Comparison of ENCODE assay signal across 8 cellular contexts in genomic region chr12:67649165-67650126, GRCh38. TPM values are rescaled to one million over a fixed set of nuclear protein-coding genes. Genes with fewer than 3 reads are reported as not detected.
DNase-seq lines count a peak whose midpoint lies in the region; ATAC-seq, FAIRE-seq and TF ChIP-seq lines count a peak whose summit lies in the region.

No MANE protein-coding gene starts in this region.

- H2BK15ac ChIP-seq in H1 (ENCODE audit: low read length): no peak overlapping the region

- DNase-seq in COR-L47 (lab: John Stamatoyannopoulos, UW): peak; percentile 47
- DNase-seq in HK-2 (ENCODE audit: unreplicated experiment): peak; percentile 28
- peak; percentile 20 to 21 for DNase-seq in activated CD4-positive, alpha-beta T cell treated with anti-CD3 and anti-CD28 coated beads, Interleukin-2, amount 50 U/mL, for 4 hours
- DNase-seq in H1 (ENCODE audit: low read depth in 1 of 2, low spot score in 2 of 2): peak in 1 of 2 experiments; percentile 50
- no peak for DNase-seq in NCI-H1436 treated with DMSO at 0.1 percent for 48 hours (lab: John Stamatoyannopoulos, UW)

- peak in 1 of 2 experiments; percentile 57; a peak in 1 of 3 replicates for TF ChIP-seq POLR2A in H1 (IDR thresholded peaks at IDR 0.05; ENCODE audit: control extremely low read depth in 1 of 2, low read depth in 2 of 2, low read length in 2 of 2)

- peak overlapping the region; percentile 60 for H3K18ac ChIP-seq in H1 (ENCODE audit: extremely low read depth, low read length)

- peak overlapping the region; percentile 79 to 99 (median 92) for H3K4me3 ChIP-seq in H1 (ENCODE audit: extremely low read depth in 1 of 4, insufficient read depth in 2 of 4, low read depth in 3 of 4, low read length in 4 of 4)
- H3K4me3 ChIP-seq in mucosa of stomach (ENCODE audit: low read length): peak overlapping the region; percentile 58

- peak overlapping the region; percentile 85 to 93 for H3K4me2 ChIP-seq in H1 (ENCODE audit: insufficient read depth in 1 of 2, low read depth in 2 of 2, low read length in 2 of 2)

- H3K23ac ChIP-seq in H1 (ENCODE audit: insufficient read length): no peak overlapping the region

- CTCF ChIA-PET in H1 (lab: Charles Lee; ENCODE audit: partially characterized antibody): interaction anchor here (1.5 to 2.2 kb wide), 2 partner anchors 293 kb away, joined by 4 to 8 read pairs; no protein-coding TSS in a partner anchor

- peak overlapping the region; percentile 24; the same call in 1 of the 2 replicates for H2AK5ac ChIP-seq in H1 (ENCODE audit: low read depth, low read length)

- peak; percentile 5 for ATAC-seq in GM19468 (IDR thresholded peaks at IDR 0.05; ENCODE audit: extremely low read depth, unreplicated experiment)

- POLR2A ChIA-PET in H1 (lab: Charles Lee; ENCODE audit: partially characterized antibody): interaction anchor here (0.8 to 2.4 kb wide), 10 partner anchors 8 to 381 kb away, joined by 3 to 12 read pairs (median 4); no protein-coding TSS in a partner anchor

- no peaks in the 10 kb centered on the region for H3K27me3 ChIP-seq in H1 (replicated peaks in 1 of 4; ENCODE audit: control insufficient read depth in 3 of 4, extremely low read depth in 1 of 4, insufficient read depth in 3 of 4, low read length in 3 of 4)
- no peaks in the 10 kb centered on the region for H3K27me3 ChIP-seq in mucosa of stomach (ENCODE audit: control insufficient read depth, insufficient read depth, low read length)

- no peaks in the 10 kb centered on the region for H3K9me3 ChIP-seq in H1 (ENCODE audit: insufficient read depth in 2 of 2, low read depth in 1 of 2, low read length in 1 of 2)
- H3K9me3 ChIP-seq in mucosa of stomach (ENCODE audit: control insufficient read depth, low read length): no peaks in the 10 kb centered on the region

- peaks cover 0 to 10% (median 0%) of the 10 kb centered on the region in 4 experiments; a peak in 2 of 8 replicates for H3K36me3 ChIP-seq in H1 (ENCODE audit: control insufficient read depth in 2 of 4, insufficient read depth in 4 of 4, low read length in 3 of 4)
- no peaks in the 10 kb centered on the region for H3K36me3 ChIP-seq in mucosa of stomach (ENCODE audit: control insufficient read depth, insufficient read depth, low read length)

- TF ChIP-seq RAD21 in H1 (IDR thresholded peaks at IDR 0.05 in 1 of 2, conservative IDR thresholded peaks at IDR 0.05 in 1 of 2; ENCODE audit: low read depth in 2 of 2, low read length in 2 of 2): no peak; a peak in 1 of 4 replicates

- no peak for FAIRE-seq in H1 (lab: Jason Lieb, UNC)

- TF ChIP-seq CTCF in H1 (IDR thresholded peaks at IDR 0.05; ENCODE audit: control extremely low read depth in 1 of 3, insufficient read depth in 1 of 3, low read depth in 1 of 3, low read length in 3 of 3): no peak

- peaks cover 10% of the 10 kb centered on the region for H3K79me1 ChIP-seq in H1 (ENCODE audit: low read depth, low read length)

- H3K4me1 ChIP-seq in H1 (replicated peaks in 1 of 4; ENCODE audit: control insufficient read depth in 3 of 4, insufficient read depth in 4 of 4, low read length in 3 of 4) (peaks cover 0 to 14% (median 11%) of the 10 kb centered on the region in 4 experiments; a peak in 4 of 7 replicates), mucosa of stomach (ENCODE audit: control insufficient read depth, insufficient read depth, low read length) (peaks cover 16% of the 10 kb centered on the region)

- peaks cover 13% of the 10 kb centered on the region for H3K23me2 ChIP-seq in H1 (ENCODE audit: low read depth, low read length)

- 0% methylated on average over 20 of the region's 112 CpGs; no CpG with 5 or more reads in 1 of the 2 experiments for WGBS in H1 (ENCODE audit: extremely low coverage in 1 of 2, insufficient coverage in 1 of 2, insufficient read length in 1 of 2, insufficient replicate concordance in 2 of 2, low coverage in 1 of 2, low lambda C conversion rate in 2 of 2, missing lambda C conversion rate in 1 of 2), 2 experiments

- peak overlapping the region; percentile 99 for H4K8ac ChIP-seq in H1 (ENCODE audit: extremely low read depth, insufficient read depth, low read length)

- H4K91ac ChIP-seq in H1 (replicated peaks; ENCODE audit: insufficient read length, low read length): peak overlapping the region; percentile 84

- H3K9ac ChIP-seq in H1 (replicated peaks in 1 of 4; ENCODE audit: extremely low read depth in 1 of 4, low read depth in 3 of 4, low read length in 3 of 4) (peak overlapping the region; percentile 80 to 97 (median 88)), mucosa of stomach (ENCODE audit: low read length) (peak overlapping the region; percentile 90)

- peak overlapping the region; percentile 59 for H4K5ac ChIP-seq in H1 (ENCODE audit: insufficient read length, low read depth, low read length)

- no peak overlapping the region for H2BK5ac ChIP-seq in H1 (ENCODE audit: low read depth, low read length)

- H4K20me1 ChIP-seq in H1 (replicated peaks in 1 of 2; ENCODE audit: control insufficient read depth in 1 of 2, insufficient read depth in 2 of 2, low read length in 2 of 2): peaks cover 9 to 15% of the 10 kb centered on the region in 2 experiments

- peak in 1 of 2 experiments; percentile 11; a peak in 1 of 3 replicates for TF ChIP-seq EP300 in H1 (IDR thresholded peaks at IDR 0.05; ENCODE audit: borderline replicate concordance in 1 of 2, low read depth in 2 of 2, low read length in 2 of 2)

- H2BK120ac ChIP-seq in H1 (replicated peaks; ENCODE audit: low read depth, low read length): no peak overlapping the region

- peak overlapping the region; percentile 38 for H3K56ac ChIP-seq in H1 (replicated peaks; ENCODE audit: insufficient read length, low read depth, low read length)

- no peak overlapping the region for H2AFZ ChIP-seq in H1 (ENCODE audit: low read length)

- no peak overlapping the region for H2BK12ac ChIP-seq in H1 (ENCODE audit: low read depth, low read length)

- H2BK20ac ChIP-seq in H1 (ENCODE audit: low read length): no peak overlapping the region

- H3K27ac ChIP-seq in H1 (ENCODE audit: low read depth, low read length) (peak overlapping the region; percentile 82), temporal lobe (ENCODE audit: low read depth, low read length) (peak overlapping the region; percentile 48)

- peaks cover 27 to 53% of the 10 kb centered on the region in 2 experiments for H3K79me2 ChIP-seq in H1 (ENCODE audit: control insufficient read depth in 1 of 2, insufficient read depth in 2 of 2, low read length in 2 of 2)

- peak overlapping the region; percentile 91 for H3K14ac ChIP-seq in H1 (ENCODE audit: insufficient read length)

- H3K4ac ChIP-seq in H1 (replicated peaks; ENCODE audit: insufficient read length, low read depth, low read length): peak overlapping the region; percentile 72

TF ChIP-seq in H1, 55 proteins besides CTCF, POLR2A, EP300 and RAD21 (continues in another document):
- TF ChIP-seq POU5F1 (IDR thresholded peaks at IDR 0.05; ENCODE audit: low read depth, low read length): no peak
- TF ChIP-seq RBBP5 (IDR thresholded peaks at IDR 0.05; ENCODE audit: borderline replicate concordance, low read depth, low read length): peak; percentile 45; the same call in 1 of the 2 replicates
- TF ChIP-seq KDM4A (IDR thresholded peaks at IDR 0.05; ENCODE audit: low read depth, low read length, severe bottlenecking): peak; percentile 50
- TF ChIP-seq CEBPB (IDR thresholded peaks at IDR 0.05; ENCODE audit: low read depth, low read length): no peak
- no peak for TF ChIP-seq PHF8 (conservative IDR thresholded peaks at IDR 0.05; ENCODE audit: low read depth, low read length)
- TF ChIP-seq BACH1 (IDR thresholded peaks at IDR 0.05; ENCODE audit: low read length): peak; percentile 58
- no peak for TF ChIP-seq MAFK (IDR thresholded peaks at IDR 0.05; ENCODE audit: low read depth, low read length)
- TF ChIP-seq NRF1 (IDR thresholded peaks at IDR 0.05; ENCODE audit: low read depth, low read length): no peak
- peak; percentile 84 for TF ChIP-seq MAX (IDR thresholded peaks at IDR 0.05)
- TF ChIP-seq CTBP2 (IDR thresholded peaks at IDR 0.05; ENCODE audit: borderline replicate concordance, insufficient read depth, insufficient read length, low read length): no peak
- TF ChIP-seq KDM5A (IDR thresholded peaks at IDR 0.05; ENCODE audit: low read length): no peak
- no peak for TF ChIP-seq SP2 (IDR thresholded peaks at IDR 0.05; ENCODE audit: low read length)
- TF ChIP-seq GTF2F1 (IDR thresholded peaks at IDR 0.05; ENCODE audit: borderline replicate concordance, low read depth, low read length): no peak
- TF ChIP-seq EGR1 (IDR thresholded peaks at IDR 0.05; ENCODE audit: borderline replicate concordance, low read depth, low read length): no peak
- no peak for TF ChIP-seq CBX5 (IDR thresholded peaks at IDR 0.05; ENCODE audit: low read depth, low read length)
- 0 out of 2 replicates have a peak, but pooled peaks have one; percentile 3 for TF ChIP-seq SP4 (IDR thresholded peaks at IDR 0.05; ENCODE audit: low read length)
- no peak for TF ChIP-seq POLR2AphosphoS5 (IDR thresholded peaks at IDR 0.05; ENCODE audit: low read depth, low read length)
- no peak for TF ChIP-seq JUN (IDR thresholded peaks at IDR 0.05; ENCODE audit: low read depth, low read length)
- no peak for TF ChIP-seq KDM1A (IDR thresholded peaks at IDR 0.05; ENCODE audit: borderline replicate concordance, low read length)
- no peak for TF ChIP-seq RXRA (IDR thresholded peaks at IDR 0.05; ENCODE audit: insufficient read depth, low read depth, low read length)
- no peak for TF ChIP-seq JUND (IDR thresholded peaks at IDR 0.05; ENCODE audit: low read length)
- no peak for TF ChIP-seq CHD1 (IDR thresholded peaks at IDR 0.05; ENCODE audit: low read depth, low read length)
- no peak for TF ChIP-seq RFX5 (IDR thresholded peaks at IDR 0.05; ENCODE audit: borderline replicate concordance, low read depth, low read length)
- no peak for TF ChIP-seq CBX8 (IDR thresholded peaks at IDR 0.05; ENCODE audit: borderline replicate concordance, low read depth, low read length)

RNA-seq across cellular contexts. Expression of gene DYRK2, which starts 0.9 kb away (rescaled TPM):
- total RNA-seq in H1 (2021; fragmentation: NEBNext Ultra II Directional; extraction: Animal tissue kit (Norgen Biotek cat#: 25700)): 31.6 and 34.9 TPM in 2 replicates
- 11.2 and 13.9 TPM in 2 replicates for polyA plus RNA-seq in H1 (2011; rRNA removed)
- 14.4 TPM for polyA plus RNA-seq in H1 (2011; cell fraction: cytosol; rRNA removed)
- 30.8 TPM for polyA plus RNA-seq in H1 (2011; cell fraction: nucleus; rRNA removed)
- polyA plus RNA-seq in H1 (2012, experiment 1 of 2): 18.9 to 22.9 TPM (median 20.4 TPM) in 4 replicates
- 3.8 TPM for polyA plus RNA-seq in H1 (2012, experiment 2 of 2)
- polyA plus RNA-seq in H1 (2013, experiment 1 of 2): 10.4 TPM
- polyA plus RNA-seq in H1 (2013, experiment 2 of 2): 10.1 TPM
- 72.5 and 75.7 TPM in 2 replicates for polyA minus RNA-seq in H1 (2011; rRNA and poly(A)+ RNA removed)
- 36.9 TPM for polyA minus RNA-seq in H1 (2011; cell fraction: cytosol; rRNA and poly(A)+ RNA removed)
- 61.0 TPM for polyA minus RNA-seq in H1 (2011; cell fraction: nucleus; rRNA and poly(A)+ RNA removed)
- 73.3 TPM for total RNA-seq in temporal lobe
